ENCODE assay signal across 17 cellular contexts in the genomic region with DNA sequence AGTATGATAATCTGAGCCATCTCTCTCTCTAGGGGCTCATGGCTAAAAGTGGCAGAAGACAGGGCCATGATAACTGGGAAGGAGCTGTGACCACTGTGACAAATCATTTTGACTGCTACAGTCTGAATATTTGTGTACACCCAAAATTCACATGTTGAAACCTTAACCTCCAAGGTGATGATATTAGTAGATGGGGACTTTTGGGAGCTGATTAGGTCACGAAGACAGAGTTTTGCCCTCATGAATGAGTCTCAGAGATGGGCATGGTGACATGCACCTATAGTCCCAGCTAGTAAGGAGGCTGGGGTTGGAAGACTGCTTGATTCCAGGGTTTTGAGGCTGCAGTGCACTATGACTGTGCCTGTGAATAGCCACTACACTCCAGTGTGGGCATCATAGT.
DNase-seq lines count a peak whose midpoint lies in the region; ATAC-seq and TF ChIP-seq lines count a peak whose summit lies in the region.
"Had no signal": no experiment of that assay in that cellular context is flagged by ENCODE, and none has a peak within 500 bp of the region (broad histone marks: within the 10 kb centered on the region; RNA-seq: fewer than 3 reads in every experiment).

No MANE protein-coding gene starts in this region.

- no peaks in the 10 kb centered on the region for H3K9me2 ChIP-seq in PC-3 (replicated peaks; ENCODE audit: low read length)

- POLR2A ChIA-PET in PC-3 (lab: Charles Lee; ENCODE audit: unreplicated experiment) = no interaction called here

- no peaks in the 10 kb centered on the region for H3K4me1 ChIP-seq in PC-3 (ENCODE audit: insufficient read depth, low read length)
- H3K4me1 ChIP-seq: BE2C, BLaER1 had no signal

- intact Hi-C loops in PC-3 (cut with micrococcal nuclease) = no loop called here

- no peaks in the 10 kb centered on the region for H3K79me2 ChIP-seq in PC-3 (ENCODE audit: low read length)

- H3F3A ChIP-seq in PC-3 (ENCODE audit: low read length, unreplicated experiment) = no peaks in the 10 kb centered on the region

- H3K9me3 ChIP-seq in PC-3 (ENCODE audit: low read length) = no peaks in the 10 kb centered on the region
- H3K9me3 ChIP-seq: BE2C, BLaER1 had no signal

- no peak overlapping the region for H3K27ac ChIP-seq in PC-3 (ENCODE audit: low read length)
- H3K27ac ChIP-seq: BLaER1 had no signal

- no peak overlapping the region for H3K4me3 ChIP-seq in PC-3 (ENCODE audit: low read length)
- H3K4me3 ChIP-seq: BLaER1 had no signal

- no peak overlapping the region for H3K4me2 ChIP-seq in PC-3 (ENCODE audit: low read length)
- H3K4me2 ChIP-seq: BLaER1 had no signal

- DNase-seq in PC-3 = no peak
- DNase-seq in DMS114 treated with DMSO at 0.1 percent for 48 hours (lab: John Stamatoyannopoulos, UW; ENCODE audit: unreplicated experiment) = no peak
- DNase-seq: 8988T; ACHN; BE2C; C1 segment of cervical spinal cord; CD4-positive, alpha-beta memory T cell; CD4-positive, CD25-positive, alpha-beta regulatory T cell; CD8-positive, alpha-beta memory T cell; COR-L47; DMS 273 treated with DMSO at 0.1 percent for 48 hours; DMS79 treated with DMSO at 0.1 percent for 48 hours; GF-D8 had no signal

- no peak for TF ChIP-seq CTCF in PC-3 (conservative IDR thresholded peaks at IDR 0.05; ENCODE audit: low read depth, low read length)

- H3K27me3 ChIP-seq in PC-3 (ENCODE audit: low read length) = no peaks in the 10 kb centered on the region
- H3K27me3 ChIP-seq: BE2C, BLaER1 had no signal

- CTCF ChIA-PET in PC-3 (lab: Charles Lee) = no interaction called here

- no peak overlapping the region for H2AFZ ChIP-seq in PC-3 (ENCODE audit: low read length)

- no peaks in the 10 kb centered on the region for H4K20me1 ChIP-seq in PC-3 (ENCODE audit: low read length)
- H4K20me1 ChIP-seq: BLaER1 had no signal

- H3K9ac ChIP-seq in PC-3 (ENCODE audit: low read length) = no peak overlapping the region
- H3K9ac ChIP-seq: BLaER1 had no signal

- ATAC-seq in GM18868 (IDR thresholded peaks at IDR 0.05; ENCODE audit: unreplicated experiment) = peak; percentile 36
- peak; percentile 50 for ATAC-seq in HG02759 (IDR thresholded peaks at IDR 0.05; ENCODE audit: unreplicated experiment)
- ATAC-seq in GM21360 (IDR thresholded peaks at IDR 0.05; ENCODE audit: unreplicated experiment) = no peak
- no peak for ATAC-seq in PC-3

- no peaks in the 10 kb centered on the region for H3K36me3 ChIP-seq in PC-3 (ENCODE audit: low read depth, low read length)
- H3K36me3 ChIP-seq: BE2C, BLaER1 had no signal

- no TSS peak for BruUV-seq in PC-3 (replicated peaks; lab: Mats Ljungman, UMichigan)

Comparison
In these comparisons a context has a peak if more than half of its experiments do, and no peak if none do; other contexts are left out.
1. ATAC-seq: peak in GM18868 (single experiment) and HG02759 (single experiment); none in GM21360 (single experiment) and PC-3 (single experiment).